Comparison of ENCODE assay signal across 8 cellular contexts in the genomic region with DNA sequence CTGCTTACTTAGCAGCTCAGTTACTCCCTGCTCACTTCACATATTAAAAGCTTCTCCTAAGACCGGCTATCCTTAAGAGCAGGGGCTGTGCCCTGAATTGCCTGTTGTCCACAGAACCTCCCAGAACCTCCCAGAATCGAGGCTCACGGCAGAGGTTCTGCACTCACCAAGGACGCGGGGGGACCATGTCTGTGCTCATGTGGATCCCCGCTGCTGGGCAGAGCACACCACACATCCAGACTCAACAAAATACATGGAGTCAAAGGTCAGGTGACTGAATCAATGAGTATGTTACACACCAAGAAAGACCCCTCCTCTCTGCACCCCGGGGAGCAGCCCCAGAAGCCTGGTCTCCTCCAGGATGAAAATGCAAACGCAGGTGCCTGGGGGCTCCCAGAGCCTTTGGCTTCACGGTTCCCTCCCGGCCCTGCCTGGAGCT.
DNase-seq lines count a peak whose midpoint lies in the region; ATAC-seq and TF ChIP-seq lines count a peak whose summit lies in the region.

No MANE protein-coding gene starts in this region.

- peaks cover 4% of the 10 kb centered on the region for H3K4me1 Mint-ChIP-seq in activated T-helper 2 cell treated with anti-CD3 and anti-CD28 coated beads, Interferon-gamma antibody, Interleukin-2, Interleukin-4, amounts not matched to agents 10 μg/mL and 5 μg/mL and 100 μg/mL, durations not matched to agents 14 hours and 24 hours and 36 hours (ENCODE audit: low read depth)
- H3K4me1 Mint-ChIP-seq in naive thymus-derived CD8-positive, alpha-beta T cell, result peaks cover 6 to 18% (median 9%) of the 10 kb centered on the region in 4 donors

- no peaks in the 10 kb centered on the region for H3K36me3 Mint-ChIP-seq in activated T-helper 2 cell treated with anti-CD3 and anti-CD28 coated beads, Interferon-gamma antibody, Interleukin-2, Interleukin-4, amounts not matched to agents 10 μg/mL and 5 μg/mL and 100 μg/mL, durations not matched to agents 14 hours and 24 hours and 36 hours (ENCODE audit: low read depth)
- no peaks in the 10 kb centered on the region for H3K36me3 Mint-ChIP-seq in naive thymus-derived CD8-positive, alpha-beta T cell

- RAD21 ChIA-PET in HCT116 (lab: Charles Lee; ENCODE audit: low non-redundant PET in 1 of 2, low total read pairs in 2 of 2, uncharacterized antibody in 2 of 2, unreplicated experiment in 2 of 2), result no interaction called here

- H3K36me3 ChIP-seq in HCT116 (ENCODE audit: control insufficient read depth in 1 of 2, insufficient read depth in 2 of 2, low read length in 2 of 2), result no peaks in the 10 kb centered on the region

- no peaks in the 10 kb centered on the region for H3K9me3 Mint-ChIP-seq in activated T-helper 2 cell treated with anti-CD3 and anti-CD28 coated beads, Interferon-gamma antibody, Interleukin-2, Interleukin-4, amounts not matched to agents 10 μg/mL and 5 μg/mL and 100 μg/mL, durations not matched to agents 14 hours and 24 hours and 36 hours
- no peaks in the 10 kb centered on the region for H3K9me3 Mint-ChIP-seq in naive thymus-derived CD8-positive, alpha-beta T cell

- H3K4me3 Mint-ChIP-seq in activated T-helper 2 cell treated with anti-CD3 and anti-CD28 coated beads, Interferon-gamma antibody, Interleukin-2, Interleukin-4, amounts not matched to agents 10 μg/mL and 5 μg/mL and 100 μg/mL, durations not matched to agents 14 hours and 24 hours and 36 hours (ENCODE audit: low read depth), result no peak overlapping the region
- no peak overlapping the region for H3K4me3 Mint-ChIP-seq in naive thymus-derived CD8-positive, alpha-beta T cell

- no peak for TF ChIP-seq POLR2A in HCT116 (IDR thresholded peaks at IDR 0.05; ENCODE audit: borderline replicate concordance, extremely low read depth, insufficient read depth, insufficient read length)

- intact Hi-C loops in HCT116 (cut with micrococcal nuclease), result loop anchor here (1.0 kb wide), 2 partner anchors 108 to 181 kb away; no protein-coding TSS in a partner anchor
- intact Hi-C loops in activated T-helper 2 cell treated with anti-CD3 and anti-CD28 coated beads, Interferon-gamma antibody, Interleukin-2, Interleukin-4, amounts not matched to agents 10 μg/mL and 5 μg/mL and 100 μg/mL, durations not matched to agents 14 hours and 24 hours and 36 hours (cut with micrococcal nuclease), result loop anchor here (1.0 kb wide), 3 partner anchors 61 to 180 kb away; no protein-coding TSS in a partner anchor

- H3K79me2 ChIP-seq in HCT116 (ENCODE audit: insufficient read depth, low read length), result no peaks in the 10 kb centered on the region

- H4K20me1 ChIP-seq in HCT116 (ENCODE audit: insufficient read depth), result no peaks in the 10 kb centered on the region

- no TSS peak for BruUV-seq in HCT116 (replicated peaks; lab: Mats Ljungman, UMichigan)

- TF ChIP-seq CTCF in C4-2B (conservative IDR thresholded peaks at IDR 0.05) (peak; percentile 73), HCT116 (IDR thresholded peaks at IDR 0.05 in 2 of 3, conservative IDR thresholded peaks at IDR 0.05 in 1 of 3; ENCODE audit: borderline replicate concordance in 1 of 3, insufficient read depth in 1 of 3, low read depth in 2 of 3, low read length in 2 of 3) (no peak; a peak in 1 of 6 replicates)

- H3K9me3 ChIP-seq in HCT116 (ENCODE audit: control insufficient read depth in 1 of 2, insufficient read depth in 1 of 2, low read depth in 1 of 2, low read length in 2 of 2), result no peaks in the 10 kb centered on the region

- in situ Hi-C loops in ACHN (cut with HindIII; ENCODE audit: low pct_ligation_motif_present, low pct_unique_long_range_greater_than_20kb, low sequenced_read_pairs), result no loop called here

- POLR2A ChIA-PET in HCT116 (lab: Charles Lee), result no interaction called here
- POLR2A ChIA-PET in naive thymus-derived CD8-positive, alpha-beta T cell (lab: Charles Lee), result interaction anchor here (0.9 kb wide), 1 partner anchor 71 kb away, joined by 4 read pairs; no protein-coding TSS in a partner anchor

- H3K4me3 ChIP-seq in HCT116 (replicated peaks in 1 of 2; ENCODE audit: low read depth in 1 of 2, low read length in 2 of 2), result no peak overlapping the region

- H3K27me3 ChIP-seq in HCT116 (ENCODE audit: insufficient read depth, low read length), result no peaks in the 10 kb centered on the region

- no peaks in the 10 kb centered on the region for H3K27me3 Mint-ChIP-seq in activated T-helper 2 cell treated with anti-CD3 and anti-CD28 coated beads, Interferon-gamma antibody, Interleukin-2, Interleukin-4, amounts not matched to agents 10 μg/mL and 5 μg/mL and 100 μg/mL, durations not matched to agents 14 hours and 24 hours and 36 hours (ENCODE audit: low read depth)
- no peaks in the 10 kb centered on the region for H3K27me3 Mint-ChIP-seq in naive thymus-derived CD8-positive, alpha-beta T cell

- CTCF ChIA-PET in HCT116 (lab: Charles Lee), result interaction anchor here (1.0 to 2.4 kb wide), 4 partner anchors 19 to 224 kb away, joined by 3 to 16 read pairs (median 4); no protein-coding TSS in a partner anchor

- ATAC-seq in HCT116, result peak; percentile 34
- peak; percentile 5 to 19 for ATAC-seq in naive thymus-derived CD8-positive, alpha-beta T cell

- H3K4me2 ChIP-seq in HCT116 (ENCODE audit: low read length), result no peak overlapping the region; the same call in 1 of the 2 replicates

- no peak overlapping the region for H3K27ac Mint-ChIP-seq in activated T-helper 2 cell treated with anti-CD3 and anti-CD28 coated beads, Interferon-gamma antibody, Interleukin-2, Interleukin-4, amounts not matched to agents 10 μg/mL and 5 μg/mL and 100 μg/mL, durations not matched to agents 14 hours and 24 hours and 36 hours
- H3K27ac Mint-ChIP-seq in naive thymus-derived CD8-positive, alpha-beta T cell, result peak overlapping the region in 2 of 10 donors; percentile 34 to 55

- H3K9me2 ChIP-seq in HCT116 (ENCODE audit: insufficient read depth), result no peaks in the 10 kb centered on the region

- no peak for TF ChIP-seq RAD21 in HCT116 (IDR thresholded peaks at IDR 0.05; ENCODE audit: low read depth)

- H3K4me1 ChIP-seq in HCT116 (ENCODE audit: control insufficient read depth in 1 of 2, insufficient read depth in 2 of 2, low read length in 2 of 2), result peaks cover 2 to 5% of the 10 kb centered on the region in 2 experiments; a peak in 3 of 4 replicates

- no peak overlapping the region for H3K27ac ChIP-seq in C4-2B
- H3K27ac ChIP-seq in HCT116 (ENCODE audit: low read depth, low read length), result no peak overlapping the region

- DNase-seq in HCT116 (ENCODE audit: low read depth, low spot score), result no peak
- DNase-seq in activated T-helper 2 cell treated with anti-CD3 and anti-CD28 coated beads, Interferon-gamma antibody, Interleukin-2, Interleukin-4, amounts not matched to agents 10 μg/mL and 5 μg/mL and 100 μg/mL, durations not matched to agents 14 hours and 24 hours and 36 hours (ENCODE audit: low spot score), result peak; percentile 7
- no peak for DNase-seq in naive thymus-derived CD8-positive, alpha-beta T cell
- DNase-seq in ACHN, result no peak
- DNase-seq in OCI-M1 (lab: John Stamatoyannopoulos, UW), result no peak
- DNase-seq in NCI-H2029 (lab: John Stamatoyannopoulos, UW), result no peak
- no peak for DNase-seq in NCI-H748 treated with DMSO at 0.1 percent for 48 hours (lab: John Stamatoyannopoulos, UW)

- H2AFZ ChIP-seq in HCT116 (ENCODE audit: low read depth, low read length, poor library complexity, severe bottlenecking), result no peak overlapping the region

- H3K9ac ChIP-seq in HCT116 (ENCODE audit: low read length), result no peak overlapping the region

TF ChIP-seq in HCT116, 20 proteins besides CTCF, POLR2A, EP300 and RAD21 (continues in another document):
- TF ChIP-seq, protein P1, sequence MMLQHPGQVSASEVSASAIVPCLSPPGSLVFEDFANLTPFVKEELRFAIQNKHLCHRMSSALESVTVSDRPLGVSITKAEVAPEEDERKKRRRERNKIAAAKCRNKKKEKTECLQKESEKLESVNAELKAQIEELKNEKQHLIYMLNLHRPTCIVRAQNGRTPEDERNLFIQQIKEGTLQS (IDR thresholded peaks at IDR 0.05), result no peak
- TF ChIP-seq EGR1 (IDR thresholded peaks at IDR 0.05; ENCODE audit: low read depth), result no peak
- TF ChIP-seq, protein P2, sequence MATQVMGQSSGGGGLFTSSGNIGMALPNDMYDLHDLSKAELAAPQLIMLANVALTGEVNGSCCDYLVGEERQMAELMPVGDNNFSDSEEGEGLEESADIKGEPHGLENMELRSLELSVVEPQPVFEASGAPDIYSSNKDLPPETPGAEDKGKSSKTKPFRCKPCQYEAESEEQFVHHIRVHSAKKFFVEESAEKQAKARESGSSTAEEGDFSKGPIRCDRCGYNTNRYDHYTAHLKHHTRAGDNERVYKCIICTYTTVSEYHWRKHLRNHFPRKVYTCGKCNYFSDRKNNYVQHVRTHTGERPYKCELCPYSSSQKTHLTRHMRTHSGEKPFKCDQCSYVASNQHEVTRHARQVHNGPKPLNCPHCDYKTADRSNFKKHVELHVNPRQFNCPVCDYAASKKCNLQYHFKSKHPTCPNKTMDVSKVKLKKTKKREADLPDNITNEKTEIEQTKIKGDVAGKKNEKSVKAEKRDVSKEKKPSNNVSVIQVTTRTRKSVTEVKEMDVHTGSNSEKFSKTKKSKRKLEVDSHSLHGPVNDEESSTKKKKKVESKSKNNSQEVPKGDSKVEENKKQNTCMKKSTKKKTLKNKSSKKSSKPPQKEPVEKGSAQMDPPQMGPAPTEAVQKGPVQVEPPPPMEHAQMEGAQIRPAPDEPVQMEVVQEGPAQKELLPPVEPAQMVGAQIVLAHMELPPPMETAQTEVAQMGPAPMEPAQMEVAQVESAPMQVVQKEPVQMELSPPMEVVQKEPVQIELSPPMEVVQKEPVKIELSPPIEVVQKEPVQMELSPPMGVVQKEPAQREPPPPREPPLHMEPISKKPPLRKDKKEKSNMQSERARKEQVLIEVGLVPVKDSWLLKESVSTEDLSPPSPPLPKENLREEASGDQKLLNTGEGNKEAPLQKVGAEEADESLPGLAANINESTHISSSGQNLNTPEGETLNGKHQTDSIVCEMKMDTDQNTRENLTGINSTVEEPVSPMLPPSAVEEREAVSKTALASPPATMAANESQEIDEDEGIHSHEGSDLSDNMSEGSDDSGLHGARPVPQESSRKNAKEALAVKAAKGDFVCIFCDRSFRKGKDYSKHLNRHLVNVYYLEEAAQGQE (IDR thresholded peaks at IDR 0.05; ENCODE audit: low read depth), result no peak
